In the genomic region with DNA sequence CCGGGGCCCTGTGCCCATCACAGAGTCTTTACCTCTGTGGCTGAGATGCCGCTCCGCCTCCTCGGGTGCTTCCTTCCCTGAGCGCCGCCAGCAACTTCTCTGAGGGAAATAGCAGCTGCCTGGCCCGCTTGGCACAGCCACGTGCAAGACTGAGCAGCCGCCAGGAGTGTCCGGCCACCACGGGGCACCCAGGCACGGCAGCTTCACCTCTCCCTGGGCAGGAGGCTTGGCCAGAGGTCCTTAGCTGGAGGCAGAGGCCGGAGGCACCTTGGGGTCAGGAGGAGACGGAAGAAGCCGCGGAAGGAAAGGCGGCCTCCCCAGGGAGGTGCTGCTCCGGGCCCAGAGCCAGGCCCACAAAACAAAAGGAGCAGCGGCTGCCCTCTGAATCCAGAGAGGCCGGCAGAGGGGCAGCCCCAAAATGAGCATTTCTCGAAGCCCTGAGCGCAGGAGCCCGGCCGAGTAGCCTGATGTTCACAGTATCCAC, we compare ENCODE assay signal across 12 cellular contexts. TPM values are rescaled to one million over a fixed set of nuclear protein-coding genes. Genes with fewer than 3 reads are reported as not detected.
DNase-seq lines count a peak whose midpoint lies in the region; ATAC-seq and TF ChIP-seq lines count a peak whose summit lies in the region.
"Had no signal": no experiment of that assay in that cellular context is flagged by ENCODE, and none has a peak within 500 bp of the region (broad histone marks: within the 10 kb centered on the region; RNA-seq: fewer than 3 reads in every experiment).

No MANE protein-coding gene starts in this region.

- H3K4me1 Mint-ChIP-seq in chondrocyte (ENCODE audit: low read depth) = peaks cover 33% of the 10 kb centered on the region
- H3K4me1 Mint-ChIP-seq in stimulated activated naive B cell treated with anti-CD40 and anti-IgM and Interleukin-4, amounts not matched to agents 10 μg/mL and 1 μg/mL and 100 μg/mL, for 72 hours = peaks cover 14 to 19% of the 10 kb centered on the region in 2 donors

- DNase-seq in GM20000 (ENCODE audit: low spot score) (peak; percentile 19), chondrocyte (ENCODE audit: low spot score) (no peak), COLO668 (lab: John Stamatoyannopoulos, UW; ENCODE audit: unreplicated experiment) (no peak)
- DNase-seq in stimulated activated naive B cell treated with anti-CD40 and anti-IgM and Interleukin-4, amounts not matched to agents 10 μg/mL and 1 μg/mL and 100 μg/mL, for 72 hours = no peak
- DNase-seq in stimulated activated CD4-positive, alpha-beta T cell treated with anti-CD3 and anti-CD28 coated beads, Interleukin-4, amount 100 ng/mL, for 1 hour = no peak
- DNase-seq in stimulated activated CD4-positive, alpha-beta T cell treated with anti-CD3 and anti-CD28 coated beads, Interleukin-4, amount 100 ng/mL, for 4 hours = no peak
- DNase-seq: activated naive CD4-positive, alpha-beta T cell treated with anti-CD3 and anti-CD28 coated beads, Interleukin-2, amount 50 U/mL, for 16 hours; Calu3; NCI-H2227 treated with DMSO at 0.1 percent for 48 hours had no signal

- no peak overlapping the region for H3K4me3 ChIP-seq in liver (ENCODE audit: low read depth in 1 of 3, low read length in 3 of 3)
- H3K4me3 ChIP-seq: pancreas had no signal

- no peaks in the 10 kb centered on the region for H3K9me3 ChIP-seq in liver (ENCODE audit: control insufficient read depth in 4 of 4, low read length in 3 of 4)
- H3K9me3 ChIP-seq: pancreas had no signal

- no peaks in the 10 kb centered on the region for H3K27me3 ChIP-seq in liver (ENCODE audit: control insufficient read depth in 4 of 4, insufficient read depth in 4 of 4, low read length in 3 of 4)
- H3K27me3 ChIP-seq: pancreas had no signal

- H3K27ac Mint-ChIP-seq in chondrocyte (ENCODE audit: unreplicated experiment) = peak overlapping the region; percentile 17
- H3K27ac Mint-ChIP-seq in stimulated activated naive B cell treated with anti-CD40 and anti-IgM and Interleukin-4, amounts not matched to agents 10 μg/mL and 1 μg/mL and 100 μg/mL, for 72 hours = peak overlapping the region; percentile 79

- H3K36me3 ChIP-seq in liver (ENCODE audit: control insufficient read depth in 4 of 4, insufficient read depth in 3 of 4, low read depth in 1 of 4, low read length in 3 of 4) = no peaks in the 10 kb centered on the region
- H3K36me3 ChIP-seq: pancreas had no signal

- H3K27ac ChIP-seq in liver (ENCODE audit: low read depth in 1 of 2, low read length in 2 of 2) = no peak overlapping the region
- H3K27ac ChIP-seq: pancreas had no signal

- no peak overlapping the region for H3K4me3 Mint-ChIP-seq in chondrocyte (ENCODE audit: unreplicated experiment)
- peak overlapping the region; percentile 66 to 69 for H3K4me3 Mint-ChIP-seq in stimulated activated naive B cell treated with anti-CD40 and anti-IgM and Interleukin-4, amounts not matched to agents 10 μg/mL and 1 μg/mL and 100 μg/mL, for 72 hours

- H3K36me3 Mint-ChIP-seq in chondrocyte (ENCODE audit: low read depth) = no peaks in the 10 kb centered on the region
- no peaks in the 10 kb centered on the region for H3K36me3 Mint-ChIP-seq in stimulated activated naive B cell treated with anti-CD40 and anti-IgM and Interleukin-4, amounts not matched to agents 10 μg/mL and 1 μg/mL and 100 μg/mL, for 72 hours

- TF ChIP-seq CTCF in GM20000 (IDR thresholded peaks at IDR 0.05; ENCODE audit: extremely low read depth, missing control alignments) (no peak), chondrocyte (IDR thresholded peaks at IDR 0.05) (no peak), liver (IDR thresholded peaks at IDR 0.05; ENCODE audit: low read depth, low read length, missing input control) (no peak)

- no peaks in the 10 kb centered on the region for H3K9me3 Mint-ChIP-seq in chondrocyte (ENCODE audit: low read depth)
- no peaks in the 10 kb centered on the region for H3K9me3 Mint-ChIP-seq in stimulated activated naive B cell treated with anti-CD40 and anti-IgM and Interleukin-4, amounts not matched to agents 10 μg/mL and 1 μg/mL and 100 μg/mL, for 72 hours

- no peak overlapping the region for H3K9ac ChIP-seq in liver (ENCODE audit: low read depth in 1 of 2, low read length in 2 of 2)

- TF ChIP-seq RAD21 in liver (IDR thresholded peaks at IDR 0.05) = no peak

- peak; percentile 57 to 58 for ATAC-seq in stimulated activated naive B cell treated with anti-CD40 and anti-IgM and Interleukin-4, amounts not matched to agents 10 μg/mL and 1 μg/mL and 100 μg/mL, for 72 hours (replicated peaks)
- no peak for ATAC-seq in GM21381 (IDR thresholded peaks at IDR 0.05; ENCODE audit: unreplicated experiment)
- ATAC-seq: pancreas had no signal

- 72% methylated on average over 24 of the region's 24 CpGs for WGBS in liver

- peaks cover 0 to 3% (median 0%) of the 10 kb centered on the region in 4 donors for H3K4me1 ChIP-seq in liver (ENCODE audit: control insufficient read depth in 4 of 4, insufficient read depth in 4 of 4, low read length in 3 of 4)

- no peaks in the 10 kb centered on the region for H3K27me3 Mint-ChIP-seq in chondrocyte (ENCODE audit: low read depth)
- H3K27me3 Mint-ChIP-seq in stimulated activated naive B cell treated with anti-CD40 and anti-IgM and Interleukin-4, amounts not matched to agents 10 μg/mL and 1 μg/mL and 100 μg/mL, for 72 hours = peaks cover 21 to 25% of the 10 kb centered on the region in 2 donors

TF ChIP-seq in liver, 16 proteins besides CTCF, POLR2A, EP300 and RAD21:
- TF ChIP-seq NR2F2 (IDR thresholded peaks at IDR 0.05) (peak; percentile 72), RXRA (IDR thresholded peaks at IDR 0.05) (no peak)
TF ChIP-seq in liver: peak in this region for 1.

RNA-seq across cellular contexts. Expression of a gene that starts 6.0 kb away (rescaled TPM):
- total RNA-seq in chondrocyte = 75.3 to 173 TPM (median 171 TPM) in 3 replicates
- total RNA-seq in liver = 10 to 100 TPM in 1 of 2 donors, 1 to 10 TPM in 1; 1.4 to 15.6 TPM
- polyA plus RNA-seq in liver = 10 to 100 TPM; 16.5 to 17.9 TPM

RNA-seq across cellular contexts. Expression of a gene that starts 20.0 kb away (rescaled TPM):
- total RNA-seq in chondrocyte (5.1 to 7.2 TPM (median 7.1 TPM) in 3 replicates), liver (1 to 10 TPM; 4.7 to 4.9 TPM)
- polyA plus RNA-seq in liver = 1 to 10 TPM in 1 of 2 donors, not detected in 1; 2.4 TPM

RNA-seq across cellular contexts. Expression of a gene that starts 35.4 kb away (rescaled TPM):
- total RNA-seq in chondrocyte = not detected in 3 replicates
- total RNA-seq in liver = under 1 TPM in 1 of 2 donors, not detected in 1; 0.14 TPM
- polyA plus RNA-seq in liver = under 1 TPM; 0.03 to 0.07 TPM
- total RNA-seq: Calu3, pancreas had no signal
